Comparison of ENCODE assay signal across 9 cellular contexts in genomic region chr15:52803543-52804306, GRCh38. TPM values are rescaled to one million over a fixed set of nuclear protein-coding genes. Genes with fewer than 3 reads are reported as not detected.
DNase-seq lines count a peak whose midpoint lies in the region; ATAC-seq and TF ChIP-seq lines count a peak whose summit lies in the region.
"Had no signal": no experiment of that assay in that cellular context is flagged by ENCODE, and none has a peak within 500 bp of the region (broad histone marks: within the 10 kb centered on the region; RNA-seq: fewer than 3 reads in every experiment).

No MANE protein-coding gene starts in this region.

- no peaks in the 10 kb centered on the region for H3K36me3 ChIP-seq in CD8-positive, alpha-beta memory T cell (ENCODE audit: insufficient read depth, low read length)
- H3K36me3 ChIP-seq in HUES64 (ENCODE audit: insufficient read depth, low read length) (no peaks in the 10 kb centered on the region; the same call in 1 of the 2 replicates), duodenal mucosa (ENCODE audit: control insufficient read depth in 1 of 2, insufficient read depth in 2 of 2, low read length in 2 of 2) (no peaks in the 10 kb centered on the region)
- H3K36me3 ChIP-seq: sigmoid colon had no signal

- ATAC-seq in natural killer cell (peak in 1 of 3 donors; percentile 40), GM19351 (IDR thresholded peaks at IDR 0.05; ENCODE audit: unreplicated experiment) (no peak)

- CTCF ChIA-PET in CD8-positive, alpha-beta memory T cell (lab: Charles Lee), result interaction anchor here (1.1 kb wide), 1 partner anchor 27 kb away, joined by 3 read pairs; no protein-coding TSS in a partner anchor

- no peak for TF ChIP-seq CTCF in natural killer cell (IDR thresholded peaks at IDR 0.05)

- peaks cover 21 to 36% (median 28%) of the 10 kb centered on the region in 3 donors for H3K4me1 Mint-ChIP-seq in CD8-positive, alpha-beta memory T cell
- peaks cover 12 to 13% of the 10 kb centered on the region in 2 donors for H3K4me1 Mint-ChIP-seq in natural killer cell

- no peaks in the 10 kb centered on the region for H3K9me3 ChIP-seq in CD8-positive, alpha-beta memory T cell (ENCODE audit: low read length)
- no peaks in the 10 kb centered on the region for H3K9me3 ChIP-seq in HUES64 (ENCODE audit: insufficient read depth, low read depth, low read length)
- H3K9me3 ChIP-seq in duodenal mucosa (ENCODE audit: control insufficient read depth in 1 of 2, low read length in 2 of 2), result no peaks in the 10 kb centered on the region
- H3K9me3 ChIP-seq: sigmoid colon had no signal

- under 1% methylated on average over 47 of the region's 47 CpGs for WGBS in HUES64

- POLR2A ChIA-PET in CD8-positive, alpha-beta memory T cell (lab: Charles Lee), result no interaction called here

- peaks cover 0 to 5% (median 2%) of the 10 kb centered on the region in 5 donors for H3K9me3 Mint-ChIP-seq in CD8-positive, alpha-beta memory T cell
- H3K9me3 Mint-ChIP-seq in natural killer cell, result no peaks in the 10 kb centered on the region

- peaks cover 90% of the 10 kb centered on the region for H3K27me3 ChIP-seq in CD8-positive, alpha-beta memory T cell (ENCODE audit: insufficient read depth, low read length, poor library complexity, severe bottlenecking)
- H3K27me3 ChIP-seq in HUES64 (ENCODE audit: insufficient read depth, low read length) (peaks cover 96% of the 10 kb centered on the region), duodenal mucosa (ENCODE audit: control insufficient read depth in 1 of 2, insufficient read depth in 2 of 2, low read length in 2 of 2) (peaks cover 63 to 85% of the 10 kb centered on the region in 2 donors)

- peaks cover 25% of the 10 kb centered on the region for H3K4me1 ChIP-seq in CD8-positive, alpha-beta memory T cell (ENCODE audit: insufficient read depth, low read length)
- H3K4me1 ChIP-seq in HUES64 (ENCODE audit: insufficient read depth, low read length) (peaks cover 47% of the 10 kb centered on the region), duodenal mucosa (ENCODE audit: control insufficient read depth in 1 of 2, insufficient read depth in 2 of 2, low read length in 2 of 2) (peaks cover 10 to 13% of the 10 kb centered on the region in 2 donors)

- DNase-seq in CD8-positive, alpha-beta memory T cell, result peak in 1 of 5 donors; percentile 40
- DNase-seq in natural killer cell (no peak), NCI-H774 (lab: John Stamatoyannopoulos, UW) (no peak), HPDE6-E6E7 (ENCODE audit: extremely low spot score) (no peak), NCI-H226 (no peak)
- DNase-seq: sigmoid colon had no signal

- intact Hi-C loops in natural killer cell (cut with micrococcal nuclease), result no loop called here

- H3K36me3 Mint-ChIP-seq in CD8-positive, alpha-beta memory T cell, result no peaks in the 10 kb centered on the region
- H3K36me3 Mint-ChIP-seq in natural killer cell, result no peaks in the 10 kb centered on the region

- H3K27ac Mint-ChIP-seq in CD8-positive, alpha-beta memory T cell, result peak overlapping the region in 1 of 8 donors; percentile 9
- H3K27ac Mint-ChIP-seq in natural killer cell, result no peak overlapping the region

- H3K4me3 ChIP-seq in CD8-positive, alpha-beta memory T cell (ENCODE audit: low read length), result no peak overlapping the region
- H3K4me3 ChIP-seq in HUES64 (ENCODE audit: low read length) (peak overlapping the region; percentile 66), duodenal mucosa (ENCODE audit: low read depth in 1 of 2, low read length in 2 of 2) (peak overlapping the region; percentile 48 to 62)

- H3K27me3 Mint-ChIP-seq in CD8-positive, alpha-beta memory T cell, result peaks cover 76 to 82% of the 10 kb centered on the region in 2 donors
- H3K27me3 Mint-ChIP-seq in natural killer cell (ENCODE audit: low read depth in 2 of 2), result peaks cover 66 to 79% of the 10 kb centered on the region in 2 donors

- peak overlapping the region; percentile 62 to 86 (median 81) for H3K4me3 Mint-ChIP-seq in CD8-positive, alpha-beta memory T cell
- peak overlapping the region; percentile 64 for H3K4me3 Mint-ChIP-seq in natural killer cell

- H3K27ac ChIP-seq in CD8-positive, alpha-beta memory T cell (ENCODE audit: low read depth, low read length), result no peak overlapping the region
- H3K27ac ChIP-seq in HUES64 (ENCODE audit: low read depth, low read length) (no peak overlapping the region), duodenal mucosa (ENCODE audit: low read depth, low read length) (no peak overlapping the region)
- H3K27ac ChIP-seq: sigmoid colon had no signal

- H3K9ac ChIP-seq in HUES64 (ENCODE audit: low read depth, low read length) (no peak overlapping the region), duodenal mucosa (ENCODE audit: low read depth in 1 of 2, low read length in 2 of 2) (no peak overlapping the region)

RNA-seq across cellular contexts. Expression of gene ONECUT1, which starts 13.6 kb away (rescaled TPM):
- total RNA-seq in CD8-positive, alpha-beta memory T cell, result not detected
- not detected for polyA plus RNA-seq in CD8-positive, alpha-beta memory T cell
- 2.1 TPM for polyA plus RNA-seq in HUES64 (2013, experiment 1 of 2)
- polyA plus RNA-seq in HUES64 (2013, experiment 2 of 2), result 5.1 TPM
- not detected for total RNA-seq in natural killer cell
- polyA plus RNA-seq: sigmoid colon had no signal
